1 cellular context compared by ENCODE assay signal in genomic region chr10:92517034-92517655, GRCh38.
TF ChIP-seq lines count a peak whose summit lies in the region.

No MANE protein-coding gene starts in this region.

TF ChIP-seq in IMR-90, 13 proteins besides CTCF, POLR2A, EP300 and RAD21 (continued from another document):
- TF ChIP-seq BHLHE40 (IDR thresholded peaks at IDR 0.05; ENCODE audit: low read depth, low read length) (no peak), SMC3 (IDR thresholded peaks at IDR 0.05; ENCODE audit: low read depth, low read length) (peak; percentile 92)
TF ChIP-seq in IMR-90: peak in this region for 1.
